ENCODE assay signal across 20 cellular contexts in the genomic region with DNA sequence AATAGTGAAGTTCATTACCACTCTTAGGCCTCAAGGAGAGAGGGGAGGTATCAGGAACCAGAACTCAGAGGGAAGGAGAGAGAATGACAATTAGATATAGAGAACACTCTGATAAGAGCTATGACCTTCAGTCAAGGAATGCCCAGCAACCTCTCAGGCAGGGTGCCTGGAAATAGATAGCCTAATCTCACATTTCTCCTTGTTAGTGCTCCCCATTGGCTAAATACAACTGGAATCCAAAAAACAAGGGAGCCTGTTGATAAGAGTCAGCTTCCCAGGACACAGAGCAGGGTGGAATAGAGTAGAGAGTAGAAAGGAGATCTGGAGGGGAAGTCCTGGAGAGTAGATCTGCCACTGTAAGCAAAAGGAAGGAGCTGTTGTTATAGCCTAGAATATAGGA.
A peak's percentile ranks its signal among the peaks of the same experiment; 100 is the strongest.
DNase-seq lines count a peak whose midpoint lies in the region; ATAC-seq and TF ChIP-seq lines count a peak whose summit lies in the region.
"Had no signal": no experiment of that assay in that cellular context is flagged by ENCODE, and none has a peak within 500 bp of the region (broad histone marks: within the 10 kb centered on the region; RNA-seq: fewer than 3 reads in every experiment).

No MANE protein-coding gene starts in this region.

- H3K9me3 Mint-ChIP-seq in nephron = peaks cover 6% of the 10 kb centered on the region

- no peak overlapping the region for H3K4me3 Mint-ChIP-seq in nephron
- H3K4me3 Mint-ChIP-seq: CD14-positive monocyte; CD4-positive, alpha-beta memory T cell; HFFc6 had no signal

- H3K27me3 Mint-ChIP-seq in nephron (ENCODE audit: low read depth) = no peaks in the 10 kb centered on the region
- H3K27me3 Mint-ChIP-seq: CD4-positive, alpha-beta memory T cell had no signal

- H3K9me3 ChIP-seq in SJCRH30 (replicated peaks) (peaks cover 15% of the 10 kb centered on the region), heart right ventricle (peaks cover 0 to 12% (median 0%) of the 10 kb centered on the region in 11 donors), right lobe of liver (no peaks in the 10 kb centered on the region), esophagus squamous epithelium (peaks cover 0 to 7% (median 0%) of the 10 kb centered on the region in 3 donors)
- H3K9me3 ChIP-seq: BLaER1 had no signal

- TF ChIP-seq CTCF in heart right ventricle (IDR thresholded peaks at IDR 0.05) (no peak), nephron (IDR thresholded peaks at IDR 0.05; ENCODE audit: unreplicated experiment in 3 of 3) (no peak), right lobe of liver (IDR thresholded peaks at IDR 0.05) (no peak), esophagus squamous epithelium (IDR thresholded peaks at IDR 0.05) (no peak)

- H3K4me3 ChIP-seq in SJCRH30 (no peak overlapping the region), heart right ventricle (no peak overlapping the region), right lobe of liver (no peak overlapping the region), esophagus squamous epithelium (no peak overlapping the region)
- H3K4me3 ChIP-seq: BLaER1, GM12878 had no signal

- peaks cover 10% of the 10 kb centered on the region for H3K36me3 ChIP-seq in SJCRH30
- H3K36me3 ChIP-seq in heart right ventricle = no peaks in the 10 kb centered on the region
- H3K36me3 ChIP-seq in right lobe of liver = no peaks in the 10 kb centered on the region
- H3K36me3 ChIP-seq in esophagus squamous epithelium = no peaks in the 10 kb centered on the region
- H3K36me3 ChIP-seq: BLaER1 had no signal

- peaks cover 10% of the 10 kb centered on the region for H3K36me3 Mint-ChIP-seq in nephron (ENCODE audit: low read depth)
- H3K36me3 Mint-ChIP-seq: CD14-positive monocyte; CD4-positive, alpha-beta memory T cell had no signal

- DNase-seq in Right ventricle myocardium superior = no peak
- no peak for DNase-seq in cardiac septum (ENCODE audit: low spot score)
- peak in 1 of 2 experiments; percentile 73 for DNase-seq in SJCRH30
- no peak for DNase-seq in heart right ventricle
- no peak for DNase-seq in right lobe of liver
- DNase-seq in esophagus squamous epithelium (lab: John Stamatoyannopoulos, UW) = no peak
- DNase-seq in ureter (ENCODE audit: low spot score) = no peak
- DNase-seq: 8988T; CD4-positive, alpha-beta memory T cell; DMS153; DMS79; GOT3; H7; HFFc6 had no signal

- H3K27me3 ChIP-seq in SJCRH30 (no peaks in the 10 kb centered on the region), heart right ventricle (peaks cover 0 to 44% (median 0%) of the 10 kb centered on the region in 7 donors), right lobe of liver (no peaks in the 10 kb centered on the region), esophagus squamous epithelium (no peaks in the 10 kb centered on the region)

- ATAC-seq in Right ventricle myocardium superior (ENCODE audit: poor library complexity) = peak; percentile 70
- ATAC-seq in heart right ventricle = peak in 5 of 8 donors; percentile 25 to 80 (median 77)
- ATAC-seq in right lobe of liver = no peak
- ATAC-seq: GM12878, HCT116 had no signal

- H3K4me1 ChIP-seq in SJCRH30 (peaks cover 81% of the 10 kb centered on the region), heart right ventricle (peaks cover 0 to 17% (median 0%) of the 10 kb centered on the region in 9 donors), right lobe of liver (no peaks in the 10 kb centered on the region), esophagus squamous epithelium (peaks cover 0 to 10% (median 5%) of the 10 kb centered on the region in 3 donors)
- H3K4me1 ChIP-seq: BLaER1 had no signal

- intact Hi-C loops in Right ventricle myocardium superior (cut with DNase I) = no loop called here
- intact Hi-C loops in cardiac septum (cut with DNase I) = no loop called here
- intact Hi-C loops in heart right ventricle (cut with DNase I) = loop anchor here in 1 of 10 donors (10.0 kb wide), 1 partner anchor 95 kb away; no protein-coding TSS in a partner anchor
- intact Hi-C loops in right lobe of liver (cut with DNase I) = no loop called here
- intact Hi-C loops in esophagus squamous epithelium (cut with DNase I) = no loop called here

- TF ChIP-seq POLR2A in right lobe of liver (IDR thresholded peaks at IDR 0.05) = no peak
- TF ChIP-seq POLR2A in esophagus squamous epithelium (IDR thresholded peaks at IDR 0.05) = no peak

- peaks cover 58% of the 10 kb centered on the region for H3K4me1 Mint-ChIP-seq in nephron
- H3K4me1 Mint-ChIP-seq: CD14-positive monocyte; CD4-positive, alpha-beta memory T cell had no signal

- H3K27ac ChIP-seq in SJCRH30 (peak overlapping the region; percentile 100), heart right ventricle (peak overlapping the region in 1 of 10 donors; percentile 9), right lobe of liver (no peak overlapping the region), esophagus squamous epithelium (no peak overlapping the region)
- H3K27ac ChIP-seq: BLaER1, HL-60 had no signal

- H3K27ac Mint-ChIP-seq in nephron = peak overlapping the region in 2 of 3 experiments; percentile 28 to 68
- H3K27ac Mint-ChIP-seq: CD14-positive monocyte; CD4-positive, alpha-beta memory T cell; HFFc6 had no signal

Comparison
In these comparisons a context has a peak if more than half of its experiments do, and no peak if none do; other contexts are left out.
1. ATAC-seq: peak in Right ventricle myocardium superior (single experiment) and heart right ventricle (5 of 8); none in right lobe of liver (0 of 4).